10 cellular contexts compared by ENCODE assay signal in the genomic region with DNA sequence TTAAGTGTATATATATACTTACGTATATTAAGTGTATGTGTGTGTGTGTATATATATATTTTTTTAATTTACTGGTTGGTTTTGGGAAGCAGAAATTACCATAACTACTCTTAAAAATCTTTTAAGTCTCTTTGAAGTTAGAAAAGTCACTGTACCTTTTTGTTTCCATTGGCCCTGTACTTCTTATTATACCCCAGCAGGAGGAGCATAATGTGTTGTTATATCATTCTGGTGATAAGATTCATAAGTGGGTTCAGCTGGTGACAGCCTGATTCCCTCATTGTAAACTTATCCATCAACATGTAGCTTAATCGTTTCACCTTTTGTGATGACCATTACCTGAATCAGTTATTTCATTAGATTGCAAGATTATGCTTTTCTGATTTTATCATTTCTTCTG. TPM values are rescaled to one million over a fixed set of nuclear protein-coding genes. Genes with fewer than 3 reads are reported as not detected.
DNase-seq lines count a peak whose midpoint lies in the region; ATAC-seq and TF ChIP-seq lines count a peak whose summit lies in the region.
"Had no signal": no experiment of that assay in that cellular context is flagged by ENCODE, and none has a peak within 500 bp of the region (broad histone marks: within the 10 kb centered on the region; RNA-seq: fewer than 3 reads in every experiment).

No MANE protein-coding gene starts in this region.

- TF ChIP-seq CTCF in 22Rv1 (IDR thresholded peaks at IDR 0.05): peak; percentile 22
- peak; percentile 12 for TF ChIP-seq CTCF in GM13976 (IDR thresholded peaks at IDR 0.05; ENCODE audit: borderline replicate concordance, control extremely low read depth, extremely low read depth, insufficient read depth, missing control alignments)
- peak; percentile 55 for TF ChIP-seq CTCF in fibroblast of the aortic adventitia (IDR thresholded peaks at IDR 0.05; ENCODE audit: insufficient read depth, low read length)

- in situ Hi-C loops in GM13976 (cut with MboI; ENCODE audit: low sequenced_read_pairs, unreplicated experiment): no loop called here

- ATAC-seq in GM19351 (IDR thresholded peaks at IDR 0.05; ENCODE audit: unreplicated experiment): no peak

- no peak overlapping the region for H3K4me3 ChIP-seq in fibroblast of the aortic adventitia (ENCODE audit: low read depth, low read length)

- H3K27ac ChIP-seq in 22Rv1: no peak overlapping the region

- peak; percentile 26 for DNase-seq in GM13976 (ENCODE audit: low spot score)
- peak; percentile 33 for DNase-seq in RPMI7951 (ENCODE audit: low read depth)
- peak; percentile 41 for DNase-seq in fibroblast of the aortic adventitia (ENCODE audit: low read depth)
- no peak for DNase-seq in middle frontal gyrus (ENCODE audit: extremely low spot score, low spot score)
- DNase-seq in activated CD4-positive, alpha-beta T cell treated with anti-CD3 and anti-CD28 coated beads for 48 hours: no peak
- no peak for DNase-seq in activated T-cell treated with anti-CD3 and anti-CD28 coated beads for 4 hours
- DNase-seq: glutamatergic neuron; stimulated activated CD4-positive, alpha-beta T cell treated with anti-CD3 and anti-CD28 coated beads, Interleukin-12 subunit alpha, Interleukin-12 subunit beta, amount 100 ng/mL, for 4 hours had no signal

RNA-seq across cellular contexts. Expression of gene MLH1, which starts 30.8 kb away (rescaled TPM):
- total RNA-seq in RPMI7951 (2014; rRNA removed; shearing (Covaris generic)): 74.1 and 85.8 TPM in 2 replicates
- total RNA-seq in fibroblast of the aortic adventitia (ENCODE audit: low replicate concordance): 56.5 and 63.6 TPM in 2 replicates

RNA-seq across cellular contexts. Expression of gene EPM2AIP1, which starts 31.2 kb away (rescaled TPM):
- 7.8 and 10.1 TPM in 2 replicates for total RNA-seq in RPMI7951 (2014; rRNA removed; shearing (Covaris generic))
- 26.5 and 45.6 TPM in 2 replicates for total RNA-seq in fibroblast of the aortic adventitia (ENCODE audit: low replicate concordance)

Comparison
In these comparisons a context has a peak if more than half of its experiments do, and no peak if none do; other contexts are left out.
1. DNase-seq: peak in GM13976 (single experiment), RPMI7951 (single experiment) and fibroblast of the aortic adventitia (single experiment); none in middle frontal gyrus (single experiment), activated CD4-positive, alpha-beta T cell treated with anti-CD3 and anti-CD28 coated beads for 48 hours (single experiment) and activated T-cell treated with anti-CD3 and anti-CD28 coated beads for 4 hours (single experiment).
2. Peak in every context shown above with its lines, with median percentiles within 50 percentile points of each other: CTCF ChIP-seq.